ENCODE assay signal across 1 cellular context in genomic region chr3:195725916-195726740, GRCh38. TPM values are rescaled to one million over a fixed set of nuclear protein-coding genes. Genes with fewer than 3 reads are reported as not detected.
"Had no signal": no experiment of that assay in that cellular context is flagged by ENCODE, and none has a peak within 500 bp of the region (broad histone marks: within the 10 kb centered on the region; RNA-seq: fewer than 3 reads in every experiment).

No MANE protein-coding gene starts in this region.

RNA-seq across cellular contexts. Expression of gene MUC20, which starts 5.3 kb away (rescaled TPM):
- total RNA-seq: dermis microvascular lymphatic vessel endothelial cell had no signal
